Comparison of ENCODE assay signal across 18 cellular contexts in genomic region chr6:109036588-109037320, GRCh38. TPM values are rescaled to one million over a fixed set of nuclear protein-coding genes. Genes with fewer than 3 reads are reported as not detected.
A peak's percentile ranks its signal among the peaks of the same experiment; 100 is the strongest.
DNase-seq lines count a peak whose midpoint lies in the region; ATAC-seq and TF ChIP-seq lines count a peak whose summit lies in the region.
"Had no signal": no experiment of that assay in that cellular context is flagged by ENCODE, and none has a peak within 500 bp of the region (broad histone marks: within the 10 kb centered on the region; RNA-seq: fewer than 3 reads in every experiment).

No MANE protein-coding gene starts in this region.

- H3K4me1 Mint-ChIP-seq in CD4-positive, alpha-beta memory T cell: peaks cover 31 to 69% (median 42%) of the 10 kb centered on the region in 4 donors
- peaks cover 37 to 67% (median 52%) of the 10 kb centered on the region in 3 donors for H3K4me1 Mint-ChIP-seq in T-cell
- peaks cover 6 to 74% (median 49%) of the 10 kb centered on the region in 7 donors for H3K4me1 Mint-ChIP-seq in naive thymus-derived CD4-positive, alpha-beta T cell
- H3K4me1 Mint-ChIP-seq in HFFc6 (ENCODE audit: low read depth): no peaks in the 10 kb centered on the region

- peak overlapping the region; percentile 19 to 90 (median 74) for H3K27ac Mint-ChIP-seq in CD4-positive, alpha-beta memory T cell
- H3K27ac Mint-ChIP-seq in T-cell (peak overlapping the region; percentile 82 to 83), HFFc6 (no peak overlapping the region)
- peak overlapping the region in 8 of 9 donors; percentile 42 to 86 (median 64) for H3K27ac Mint-ChIP-seq in naive thymus-derived CD4-positive, alpha-beta T cell
- H3K27ac Mint-ChIP-seq: activated CD4-positive, alpha-beta T cell treated with anti-CD3 and anti-CD28 coated beads, Interleukin-2, amount 10 ng/mL, durations not matched to agents 7 days and 5 days; activated T-cell treated with anti-CD3 and anti-CD28 coated beads, Interleukin-2, amount 50 U/mL, for 24 hours had no signal

- TF ChIP-seq CTCF in HEK293 (tag by site-specific recombination; IDR thresholded peaks at IDR 0.05): no peak
- TF ChIP-seq CTCF in HFFc6 (IDR thresholded peaks at IDR 0.05): no peak

- no peaks in the 10 kb centered on the region for H3K36me3 ChIP-seq in CD4-positive, alpha-beta memory T cell (ENCODE audit: insufficient read depth, low read length)
- no peaks in the 10 kb centered on the region for H3K36me3 ChIP-seq in HEK293 (ENCODE audit: control insufficient read depth in 2 of 2, insufficient read depth in 1 of 2, low read length in 2 of 2)
- no peaks in the 10 kb centered on the region for H3K36me3 ChIP-seq in naive thymus-derived CD4-positive, alpha-beta T cell (ENCODE audit: control insufficient read depth in 2 of 3, insufficient read depth in 3 of 3, low read length in 3 of 3)
- H3K36me3 ChIP-seq: esophagus muscularis mucosa, lower lobe of right lung, ovary had no signal

- POLR2A ChIA-PET in CD4-positive, alpha-beta memory T cell (lab: Charles Lee; ENCODE audit: partially characterized antibody): interaction anchor here (0.8 to 4.8 kb wide), 13 partner anchors 12 to 477 kb away, joined by 3 to 59 read pairs (median 5); partner anchors contain the start of genes CD164, CEP57L1, FOXO3 and MICAL1
- POLR2A ChIA-PET in HEK293 (lab: Yijun Ruan, JAX) (interaction anchor here (1.3 kb wide), 1 partner anchor 28 kb away, joined by 3 read pairs; no protein-coding TSS in a partner anchor), T-cell (lab: Charles Lee) (interaction anchor here in 1 of 2 donors (0.6 to 1.2 kb wide), 5 partner anchors 12 to 27 kb away, joined by 3 to 5 read pairs (median 4); no protein-coding TSS in a partner anchor)
- POLR2A ChIA-PET in naive thymus-derived CD4-positive, alpha-beta T cell (lab: Charles Lee): interaction anchor here (0.7 to 2.3 kb wide), 11 partner anchors 9 to 478 kb away, joined by 3 to 15 read pairs (median 4); no protein-coding TSS in a partner anchor

- no peaks in the 10 kb centered on the region for H3K27me3 ChIP-seq in CD4-positive, alpha-beta memory T cell (ENCODE audit: insufficient read depth, low read length)
- H3K27me3 ChIP-seq in naive thymus-derived CD4-positive, alpha-beta T cell (ENCODE audit: control insufficient read depth in 2 of 2, insufficient read depth in 2 of 2, low read length in 2 of 2): no peaks in the 10 kb centered on the region
- H3K27me3 ChIP-seq: esophagus muscularis mucosa, ovary had no signal

- intact Hi-C loops in CD4-positive, alpha-beta memory T cell (cut with micrococcal nuclease): no loop called here
- intact Hi-C loops in naive thymus-derived CD4-positive, alpha-beta T cell (cut with micrococcal nuclease): loop anchor here in 1 of 2 donors (1.0 to 2.0 kb wide), 2 partner anchors 14 to 27 kb away; no protein-coding TSS in a partner anchor

- peaks cover 30% of the 10 kb centered on the region for H3K4me1 ChIP-seq in CD4-positive, alpha-beta memory T cell (ENCODE audit: insufficient read depth, low read length)
- H3K4me1 ChIP-seq in HEK293 (ENCODE audit: control insufficient read depth, insufficient read depth, low read length): peaks cover 31% of the 10 kb centered on the region
- H3K4me1 ChIP-seq in naive thymus-derived CD4-positive, alpha-beta T cell (ENCODE audit: control insufficient read depth in 2 of 2, insufficient read depth in 2 of 2, low read length in 2 of 2): peaks cover 8 to 21% of the 10 kb centered on the region in 2 donors
- H3K4me1 ChIP-seq: lower lobe of right lung had no signal

- peak overlapping the region in 7 of 8 donors; percentile 2 to 72 (median 47) for H3K4me3 Mint-ChIP-seq in CD4-positive, alpha-beta memory T cell
- H3K4me3 Mint-ChIP-seq in T-cell (peak overlapping the region in 1 of 3 donors; percentile 13), HFFc6 (no peak overlapping the region)
- H3K4me3 Mint-ChIP-seq in naive thymus-derived CD4-positive, alpha-beta T cell: peak overlapping the region in 8 of 10 donors; percentile 18 to 74 (median 59)
- H3K4me3 Mint-ChIP-seq: activated CD4-positive, alpha-beta T cell treated with anti-CD3 and anti-CD28 coated beads, Interleukin-2, amount 10 ng/mL, durations not matched to agents 7 days and 5 days; activated T-cell treated with anti-CD3 and anti-CD28 coated beads, Interleukin-2, amount 50 U/mL, for 24 hours had no signal

- ATAC-seq in T-cell (replicated peaks in 1 of 4): peak; percentile 57 to 91 (median 86)
- peak; percentile 89 for ATAC-seq in naive thymus-derived CD4-positive, alpha-beta T cell
- ATAC-seq: lower lobe of right lung had no signal

- H3K36me3 Mint-ChIP-seq in CD4-positive, alpha-beta memory T cell: peaks cover 0 to 3% of the 10 kb centered on the region in 2 donors
- peaks cover 4% of the 10 kb centered on the region for H3K36me3 Mint-ChIP-seq in T-cell
- H3K36me3 Mint-ChIP-seq in naive thymus-derived CD4-positive, alpha-beta T cell: peaks cover 0 to 4% (median 0%) of the 10 kb centered on the region in 5 donors
- H3K36me3 Mint-ChIP-seq in HFFc6 (ENCODE audit: low read depth): no peaks in the 10 kb centered on the region

- CTCF ChIA-PET in CD4-positive, alpha-beta memory T cell (lab: Charles Lee; ENCODE audit: partially characterized antibody): interaction anchor here (1.1 to 5.0 kb wide), 9 partner anchors 8 to 495 kb away, joined by 3 to 40 read pairs (median 4); no protein-coding TSS in a partner anchor
- CTCF ChIA-PET in HEK293 (lab: Yijun Ruan, JAX) (interaction anchor here (0.7 to 1.6 kb wide), 5 partner anchors 35 to 495 kb away, joined by 3 to 7 read pairs (median 3); no protein-coding TSS in a partner anchor), T-cell (lab: Charles Lee) (interaction anchor here (0.6 to 2.2 kb wide), 15 partner anchors 12 to 512 kb away, joined by 3 to 14 read pairs (median 3); no protein-coding TSS in a partner anchor)
- CTCF ChIA-PET in naive thymus-derived CD4-positive, alpha-beta T cell (lab: Charles Lee): interaction anchor here (0.7 to 1.6 kb wide), 7 partner anchors 19 to 124 kb away, joined by 3 to 6 read pairs (median 3); no protein-coding TSS in a partner anchor

- DNase-seq in CD4-positive, alpha-beta memory T cell: peak in 4 of 5 donors; percentile 21 to 38 (median 34)
- no peak for DNase-seq in T-cell
- DNase-seq in naive thymus-derived CD4-positive, alpha-beta T cell: peak in 4 of 9 donors; percentile 27 to 35 (median 32)
- no peak for DNase-seq in AML-193 (lab: John Stamatoyannopoulos, UW)
- no peak for DNase-seq in RKO (ENCODE audit: low spot score)
- DNase-seq in substantia nigra (lab: John Stamatoyannopoulos, UW): no peak
- DNase-seq in HFFc6: no peak
- DNase-seq: activated CD4-positive, alpha-beta T cell treated with anti-CD3 and anti-CD28 coated beads, Interleukin-2, amount 10 ng/mL, durations not matched to agents 7 days and 5 days; activated T-cell treated with anti-CD3 and anti-CD28 coated beads, Interleukin-2, amount 50 U/mL, for 24 hours; Karpas-422; lower lobe of right lung; NCI-H1436 treated with DMSO at 0.1 percent for 48 hours; NCI-H345; ovary; stimulated activated CD4-positive, alpha-beta T cell treated with anti-CD3 and anti-CD28 coated beads, Interleukin-2, amount 100 ng/mL, for 48 hours; SW 1271 had no signal

- no peak overlapping the region for H3K4me3 ChIP-seq in CD4-positive, alpha-beta memory T cell (ENCODE audit: low read length in 2 of 2)
- H3K4me3 ChIP-seq in HEK293 (ENCODE audit: low read depth, low read length): no peak overlapping the region
- no peak overlapping the region for H3K4me3 ChIP-seq in naive thymus-derived CD4-positive, alpha-beta T cell (ENCODE audit: low read length)
- H3K4me3 ChIP-seq: esophagus muscularis mucosa, lower lobe of right lung, ovary had no signal

- H3K9me3 ChIP-seq in CD4-positive, alpha-beta memory T cell (ENCODE audit: control insufficient read depth in 1 of 2, low read length in 2 of 2): no peaks in the 10 kb centered on the region
- no peaks in the 10 kb centered on the region for H3K9me3 ChIP-seq in HEK293 (ENCODE audit: control insufficient read depth, insufficient read depth, low read depth, low read length)
- no peaks in the 10 kb centered on the region for H3K9me3 ChIP-seq in naive thymus-derived CD4-positive, alpha-beta T cell (ENCODE audit: control insufficient read depth in 2 of 3, low read length in 3 of 3)
- H3K9me3 ChIP-seq: esophagus muscularis mucosa, lower lobe of right lung, ovary had no signal

- no peaks in the 10 kb centered on the region for H3K9me3 Mint-ChIP-seq in CD4-positive, alpha-beta memory T cell
- H3K9me3 Mint-ChIP-seq in T-cell: no peaks in the 10 kb centered on the region
- no peaks in the 10 kb centered on the region for H3K9me3 Mint-ChIP-seq in naive thymus-derived CD4-positive, alpha-beta T cell
- H3K9me3 Mint-ChIP-seq in HFFc6: no peaks in the 10 kb centered on the region
- H3K9me3 Mint-ChIP-seq: activated CD4-positive, alpha-beta T cell treated with anti-CD3 and anti-CD28 coated beads, Interleukin-2, amount 10 ng/mL, durations not matched to agents 7 days and 5 days; activated T-cell treated with anti-CD3 and anti-CD28 coated beads, Interleukin-2, amount 50 U/mL, for 24 hours had no signal

- H3K27me3 Mint-ChIP-seq in CD4-positive, alpha-beta memory T cell: no peaks in the 10 kb centered on the region
- H3K27me3 Mint-ChIP-seq in T-cell: no peaks in the 10 kb centered on the region
- peaks cover 0 to 31% (median 0%) of the 10 kb centered on the region in 5 donors for H3K27me3 Mint-ChIP-seq in naive thymus-derived CD4-positive, alpha-beta T cell
- H3K27me3 Mint-ChIP-seq in HFFc6 (ENCODE audit: insufficient read depth): no peaks in the 10 kb centered on the region
- H3K27me3 Mint-ChIP-seq: activated T-cell treated with anti-CD3 and anti-CD28 coated beads, Interleukin-2, amount 50 U/mL, for 24 hours had no signal

- H3K27ac ChIP-seq in CD4-positive, alpha-beta memory T cell (ENCODE audit: low read depth, low read length): no peak overlapping the region
- H3K27ac ChIP-seq in HEK293 (ENCODE audit: extremely low read depth, low read depth, low read length) (no peak overlapping the region), substantia nigra (ENCODE audit: low read depth, low read length, poor library complexity, severe bottlenecking) (no peak overlapping the region)
- peak overlapping the region; percentile 25 for H3K27ac ChIP-seq in naive thymus-derived CD4-positive, alpha-beta T cell (ENCODE audit: low read depth, low read length)
- H3K27ac ChIP-seq: esophagus muscularis mucosa, lower lobe of right lung, ovary had no signal

RNA-seq across cellular contexts. Expression of gene SESN1, which starts 57.9 kb away (rescaled TPM):
- total RNA-seq in CD4-positive, alpha-beta memory T cell: 10 to 100 TPM; 45.7 to 47.3 TPM
- 10 to 100 TPM; 37.0 to 51.7 TPM for polyA plus RNA-seq in CD4-positive, alpha-beta memory T cell
- total RNA-seq in T-cell: 10 to 100 TPM; 24.2 to 75.5 (median 33.1) TPM
- total RNA-seq in naive thymus-derived CD4-positive, alpha-beta T cell: 10 to 100 TPM; 24.6 to 61.8 (median 37.7) TPM
- polyA plus RNA-seq in naive thymus-derived CD4-positive, alpha-beta T cell: 10 to 100 TPM; 16.5 to 37.0 TPM
- total RNA-seq in HFFc6 (2021; fragmentation: NEBNext Ultra II Directional; extraction: Animal tissue kit (Norgen Biotek cat#: 25700)): 10 to 100 TPM; 12.1 to 16.9 (median 13.7) TPM

RNA-seq across cellular contexts. Expression of gene CEP57L1, which starts 58.6 kb away (rescaled TPM):
- total RNA-seq in CD4-positive, alpha-beta memory T cell: 1 to 10 TPM; 5.7 to 9.2 TPM
- 1 to 10 TPM; 6.3 to 7.4 TPM for polyA plus RNA-seq in CD4-positive, alpha-beta memory T cell
- total RNA-seq in T-cell: 1 to 10 TPM; 5.2 to 7.9 (median 5.9) TPM
- total RNA-seq in naive thymus-derived CD4-positive, alpha-beta T cell: 10 to 100 TPM in 1 of 5 experiments, 1 to 10 TPM in 4; 3.1 to 17.2 (median 6.5) TPM
- polyA plus RNA-seq in naive thymus-derived CD4-positive, alpha-beta T cell: 1 to 10 TPM; 5.1 to 7.7 TPM
- 10 to 100 TPM; 16.3 to 24.9 (median 21.6) TPM for total RNA-seq in HFFc6 (2021; fragmentation: NEBNext Ultra II Directional; extraction: Animal tissue kit (Norgen Biotek cat#: 25700))

Comparison
In these comparisons a context has a peak if more than half of its experiments do, and no peak if none do; other contexts are left out.
1. DNase-seq: peak in CD4-positive, alpha-beta memory T cell (4 of 5); none in T-cell (0 of 34), AML-193 (0 of 2), RKO (single experiment), substantia nigra (0 of 49) and HFFc6 (single experiment).